In genomic region chr1:7333576-7333975, GRCh38 we compare ENCODE assay signal across 31 cellular contexts.
DNase-seq lines count a peak whose midpoint lies in the region; ATAC-seq, FAIRE-seq and TF ChIP-seq lines count a peak whose summit lies in the region.
"Had no signal": no experiment of that assay in that cellular context is flagged by ENCODE, and none has a peak within 500 bp of the region (broad histone marks: within the 10 kb centered on the region; RNA-seq: fewer than 3 reads in every experiment).

No MANE protein-coding gene starts in this region.

- H3K4me1 Mint-ChIP-seq in stimulated activated memory B cell treated with anti-CD40 and anti-IgM and Interleukin-4, amounts not matched to agents 10 μg/mL and 1 μg/mL and 100 μg/mL, for 72 hours: no peaks in the 10 kb centered on the region
- H3K4me1 Mint-ChIP-seq: activated T-helper 17 cell treated with anti-CD3 and anti-CD28 coated beads, Interleukin-2, amount 50 U/mL, for 72 hours; stimulated activated naive CD8-positive, alpha-beta T cell treated with anti-CD3 and anti-CD28 coated beads, Interleukin-15, amount 100 ng/mL, for 72 hours had no signal

- no peak overlapping the region for H4K8ac ChIP-seq in H1 (ENCODE audit: extremely low read depth, insufficient read depth, low read length)

- H3K23me2 ChIP-seq in H1 (ENCODE audit: low read depth, low read length): no peaks in the 10 kb centered on the region

- H3K27me3 Mint-ChIP-seq in stimulated activated memory B cell treated with anti-CD40 and anti-IgM and Interleukin-4, amounts not matched to agents 10 μg/mL and 1 μg/mL and 100 μg/mL, for 72 hours: peaks cover 24% of the 10 kb centered on the region

- H2BK12ac ChIP-seq in H1 (ENCODE audit: low read depth, low read length): no peak overlapping the region

- no peak overlapping the region for H3K4ac ChIP-seq in H1 (replicated peaks; ENCODE audit: insufficient read length, low read depth, low read length)

- no peaks in the 10 kb centered on the region for H3K36me3 Mint-ChIP-seq in stimulated activated memory B cell treated with anti-CD40 and anti-IgM and Interleukin-4, amounts not matched to agents 10 μg/mL and 1 μg/mL and 100 μg/mL, for 72 hours

- no peak for TF ChIP-seq EP300 in A549 (IDR thresholded peaks at IDR 0.05)
- no peak for TF ChIP-seq EP300 in H1 (IDR thresholded peaks at IDR 0.05; ENCODE audit: borderline replicate concordance in 1 of 2, low read depth in 2 of 2, low read length in 2 of 2)

- H4K91ac ChIP-seq in H1 (replicated peaks; ENCODE audit: insufficient read length, low read length): no peak overlapping the region

- no peaks in the 10 kb centered on the region for H3K79me2 ChIP-seq in H1 (ENCODE audit: control insufficient read depth in 1 of 2, insufficient read depth in 2 of 2, low read length in 2 of 2)
- no peaks in the 10 kb centered on the region for H3K79me2 ChIP-seq in Karpas-422 (ENCODE audit: low read length)

- no peak overlapping the region for H3K4me3 Mint-ChIP-seq in stimulated activated memory B cell treated with anti-CD40 and anti-IgM and Interleukin-4, amounts not matched to agents 10 μg/mL and 1 μg/mL and 100 μg/mL, for 72 hours
- H3K4me3 Mint-ChIP-seq: activated CD8-positive, alpha-beta T cell treated with anti-CD3 and anti-CD28 coated beads, Interleukin-2, amount 10 ng/mL, durations not matched to agents 7 days and 5 days; activated T-helper 17 cell treated with anti-CD3 and anti-CD28 coated beads, Interleukin-2, amount 50 U/mL, for 72 hours; GM23338; neural crest cell; stimulated activated naive CD8-positive, alpha-beta T cell treated with anti-CD3 and anti-CD28 coated beads, Interleukin-15, amount 100 ng/mL, for 72 hours had no signal

- H4K5ac ChIP-seq in H1 (ENCODE audit: insufficient read length, low read depth, low read length): no peak overlapping the region

- H3K4me1 ChIP-seq in A549: peaks cover 41% of the 10 kb centered on the region
- peaks cover 2 to 8% (median 4%) of the 10 kb centered on the region in 4 experiments; a peak in 4 of 7 replicates for H3K4me1 ChIP-seq in H1 (replicated peaks in 1 of 4; ENCODE audit: control insufficient read depth in 3 of 4, insufficient read depth in 4 of 4, low read length in 3 of 4)
- peaks cover 5 to 23% of the 10 kb centered on the region in 2 donors for H3K4me1 ChIP-seq in mucosa of rectum (ENCODE audit: control insufficient read depth in 2 of 2, insufficient read depth in 2 of 2, low read length in 2 of 2)
- H3K4me1 ChIP-seq in Karpas-422 (ENCODE audit: low read length): peaks cover 9% of the 10 kb centered on the region

- no peak overlapping the region for H3K18ac ChIP-seq in H1 (ENCODE audit: extremely low read depth, low read length)

- H3K9me3 ChIP-seq in A549 (peaks cover 8% of the 10 kb centered on the region; the same call in 1 of the 3 replicates), H1 (ENCODE audit: insufficient read depth in 2 of 2, low read depth in 1 of 2, low read length in 1 of 2) (no peaks in the 10 kb centered on the region), mucosa of rectum (ENCODE audit: control insufficient read depth in 2 of 2, low read length in 2 of 2) (no peaks in the 10 kb centered on the region), Karpas-422 (ENCODE audit: low read length) (no peaks in the 10 kb centered on the region)
- H3K9me3 ChIP-seq: gastroesophageal sphincter, right atrium auricular region, thoracic aorta, uterus had no signal

- WGBS in A549 (ENCODE audit: missing lambda C conversion rate): 24% methylated on average over 6 of the region's 7 CpGs
- WGBS in H1 (ENCODE audit: extremely low coverage in 1 of 2, insufficient coverage in 1 of 2, insufficient read length in 1 of 2, insufficient replicate concordance in 2 of 2, low coverage in 1 of 2, low lambda C conversion rate in 2 of 2, missing lambda C conversion rate in 1 of 2), 2 experiments: 89% methylated on average over 7 of the region's 7 CpGs; no CpG with 5 or more reads in 1 of the 2 experiments

- no peak overlapping the region for H2AK5ac ChIP-seq in H1 (ENCODE audit: low read depth, low read length)

- POLR2A ChIA-PET in A549 (lab: Yijun Ruan, JAX): no interaction called here
- POLR2A ChIA-PET in H1 (lab: Charles Lee; ENCODE audit: partially characterized antibody): no interaction called here

- no peak overlapping the region for H2BK15ac ChIP-seq in H1 (ENCODE audit: low read length)

- H3K27me3 ChIP-seq in H1 (replicated peaks in 1 of 4; ENCODE audit: control insufficient read depth in 3 of 4, extremely low read depth in 1 of 4, insufficient read depth in 3 of 4, low read length in 3 of 4) (no peaks in the 10 kb centered on the region), mucosa of rectum (ENCODE audit: control insufficient read depth in 2 of 2, insufficient read depth in 2 of 2, low read length in 2 of 2) (no peaks in the 10 kb centered on the region), Karpas-422 (ENCODE audit: low read length) (no peaks in the 10 kb centered on the region)
- H3K27me3 ChIP-seq: right atrium auricular region, uterus had no signal

- no peak overlapping the region for H3K9ac ChIP-seq in H1 (replicated peaks in 1 of 4; ENCODE audit: extremely low read depth in 1 of 4, low read depth in 3 of 4, low read length in 3 of 4)
- no peak overlapping the region for H3K9ac ChIP-seq in mucosa of rectum (ENCODE audit: low read depth in 1 of 2, low read length in 2 of 2)
- no peak overlapping the region for H3K9ac ChIP-seq in Karpas-422 (ENCODE audit: low read length)

- FAIRE-seq in A549 (lab: Jason Lieb, UNC): no peak
- no peak for FAIRE-seq in H1 (lab: Jason Lieb, UNC)

- H3K9me2 ChIP-seq in Karpas-422 (replicated peaks; ENCODE audit: insufficient read depth, low read length): no peaks in the 10 kb centered on the region

- H2AFZ ChIP-seq in H1 (ENCODE audit: low read length) (0 out of 2 replicates have a peak overlapping the region, but pooled peaks have one; percentile 18), Karpas-422 (ENCODE audit: low read length) (no peak overlapping the region)
- H2AFZ ChIP-seq: GM23338 had no signal

- H3K79me1 ChIP-seq in H1 (ENCODE audit: low read depth, low read length): no peaks in the 10 kb centered on the region; the same call in 1 of the 2 replicates

- no peak; a peak in 1 of 6 replicates for ATAC-seq in A549
- no peak for ATAC-seq in stimulated activated memory B cell treated with anti-CD40 and anti-IgM and Interleukin-4, amounts not matched to agents 10 μg/mL and 1 μg/mL and 100 μg/mL, for 72 hours
- ATAC-seq: activated CD8-positive, alpha-beta T cell treated with anti-CD3 and anti-CD28 coated beads, Interleukin-2, amount 10 ng/mL, durations not matched to agents 7 days and 5 days; activated T-helper 17 cell treated with anti-CD3 and anti-CD28 coated beads, Interleukin-2, amount 50 U/mL, for 72 hours; gastroesophageal sphincter; Panc1; stimulated activated naive CD8-positive, alpha-beta T cell treated with anti-CD3 and anti-CD28 coated beads, Interleukin-15, amount 100 ng/mL, for 72 hours had no signal

- peak overlapping the region; percentile 36 for H3K4me2 ChIP-seq in A549
- H3K4me2 ChIP-seq in H1 (ENCODE audit: insufficient read depth in 1 of 2, low read depth in 2 of 2, low read length in 2 of 2): no peak overlapping the region
- no peak overlapping the region for H3K4me2 ChIP-seq in Karpas-422 (ENCODE audit: low read depth, low read length, poor library complexity, severe bottlenecking)
- H3K4me2 ChIP-seq: GM23338 had no signal

- H2BK120ac ChIP-seq in H1 (replicated peaks; ENCODE audit: low read depth, low read length): no peak overlapping the region

- no peak overlapping the region for H3K27ac Mint-ChIP-seq in stimulated activated memory B cell treated with anti-CD40 and anti-IgM and Interleukin-4, amounts not matched to agents 10 μg/mL and 1 μg/mL and 100 μg/mL, for 72 hours
- H3K27ac Mint-ChIP-seq: activated CD8-positive, alpha-beta T cell treated with anti-CD3 and anti-CD28 coated beads, Interleukin-2, amount 10 ng/mL, durations not matched to agents 7 days and 5 days; activated T-helper 17 cell treated with anti-CD3 and anti-CD28 coated beads, Interleukin-2, amount 50 U/mL, for 72 hours; stimulated activated naive CD8-positive, alpha-beta T cell treated with anti-CD3 and anti-CD28 coated beads, Interleukin-15, amount 100 ng/mL, for 72 hours had no signal

- H3K36me3 ChIP-seq in H1 (ENCODE audit: control insufficient read depth in 2 of 4, insufficient read depth in 4 of 4, low read length in 3 of 4): no peaks in the 10 kb centered on the region
- no peaks in the 10 kb centered on the region for H3K36me3 ChIP-seq in mucosa of rectum (ENCODE audit: control insufficient read depth in 2 of 2, insufficient read depth in 2 of 2, low read length in 2 of 2)
- no peaks in the 10 kb centered on the region for H3K36me3 ChIP-seq in Karpas-422 (ENCODE audit: insufficient read depth, low read length)
- H3K36me3 ChIP-seq: gastroesophageal sphincter, right atrium auricular region, thoracic aorta, uterus, WERI-Rb-1 had no signal

- H3K27ac ChIP-seq in A549: peak overlapping the region; percentile 86 to 90; a peak in 5 of 6 replicates
- H3K27ac ChIP-seq in H1 (ENCODE audit: low read depth, low read length): no peak overlapping the region
- H3K27ac ChIP-seq in mucosa of rectum (ENCODE audit: low read depth in 2 of 2, low read length in 2 of 2): peak overlapping the region; percentile 72 to 78
- no peak overlapping the region for H3K27ac ChIP-seq in Karpas-422 (ENCODE audit: low read length)
- H3K27ac ChIP-seq: gastroesophageal sphincter, thoracic aorta, uterus, WERI-Rb-1 had no signal

- TF ChIP-seq RAD21 in A549 (conservative IDR thresholded peaks at IDR 0.05 in 1 of 2, IDR thresholded peaks at IDR 0.05 in 1 of 2) (no peak), H1 (IDR thresholded peaks at IDR 0.05 in 1 of 2, conservative IDR thresholded peaks at IDR 0.05 in 1 of 2; ENCODE audit: low read depth in 2 of 2, low read length in 2 of 2) (no peak)

- H3K56ac ChIP-seq in H1 (replicated peaks; ENCODE audit: insufficient read length, low read depth, low read length): no peak overlapping the region

- DNase-seq in A549 (ENCODE audit: low read depth in 1 of 2, low spot score in 1 of 2) (peak in 1 of 2 experiments; percentile 60), NCI-H526 (lab: John Stamatoyannopoulos, UW) (peak; percentile 22 to 61), H1 (ENCODE audit: low read depth in 1 of 2, low spot score in 2 of 2) (no peak), DMS79 (lab: John Stamatoyannopoulos, UW) (no peak), Karpas-422 (no peak), NCI-H1417 treated with DMSO at 0.1 percent for 48 hours (lab: John Stamatoyannopoulos, UW) (no peak)
- DNase-seq: activated CD4-positive, alpha-beta T cell treated with anti-CD3 and anti-CD28 coated beads for 4 hours; activated CD8-positive, alpha-beta T cell treated with anti-CD3 and anti-CD28 coated beads, Interleukin-2, amount 10 ng/mL, durations not matched to agents 7 days and 5 days; activated naive CD4-positive, alpha-beta T cell treated with anti-CD3 and anti-CD28 coated beads, Interleukin-2, amount 50 U/mL, for 16 hours; C1 segment of cervical spinal cord; COR-L47; DMS53; GDM1; KBM-7; NCI-H1092 treated with DMSO at 0.1 percent for 48 hours; NCI-H2029; SIG-M5; stimulated activated CD8-positive, alpha-beta memory T cell treated with anti-CD3 and anti-CD28 coated beads, Interleukin-4, amount 100 ng/mL, for 48 hours; stimulated activated naive CD8-positive, alpha-beta T cell treated with anti-CD3 and anti-CD28 coated beads, Interleukin-15, amount 100 ng/mL, for 72 hours; T1000; uterus; WERI-Rb-1 had no signal

- TF ChIP-seq POLR2A in A549 (IDR thresholded peaks at IDR 0.05; ENCODE audit: low read length) (no peak), H1 (IDR thresholded peaks at IDR 0.05; ENCODE audit: control extremely low read depth in 1 of 2, low read depth in 2 of 2, low read length in 2 of 2) (no peak)

- CTCF ChIA-PET in A549 (lab: Yijun Ruan, JAX) (no interaction called here), H1 (lab: Charles Lee; ENCODE audit: partially characterized antibody) (no interaction called here)

- H2BK5ac ChIP-seq in H1 (ENCODE audit: low read depth, low read length): no peak overlapping the region

- peaks cover 2% of the 10 kb centered on the region for H3K9me3 Mint-ChIP-seq in stimulated activated memory B cell treated with anti-CD40 and anti-IgM and Interleukin-4, amounts not matched to agents 10 μg/mL and 1 μg/mL and 100 μg/mL, for 72 hours
- H3K9me3 Mint-ChIP-seq: activated T-helper 17 cell treated with anti-CD3 and anti-CD28 coated beads, Interleukin-2, amount 50 U/mL, for 72 hours; neural crest cell had no signal

- H3K4me3 ChIP-seq in A549 (no peak overlapping the region), H1 (ENCODE audit: extremely low read depth in 1 of 4, insufficient read depth in 2 of 4, low read depth in 3 of 4, low read length in 4 of 4) (no peak overlapping the region), mucosa of rectum (ENCODE audit: low read length in 2 of 2) (peak overlapping the region in 1 of 2 donors; percentile 31), Karpas-422 (ENCODE audit: low read length) (no peak overlapping the region)
- H3K4me3 ChIP-seq: gastroesophageal sphincter, GM23338, right atrium auricular region, thoracic aorta, uterus had no signal

- H3K14ac ChIP-seq in H1 (ENCODE audit: insufficient read length): no peak overlapping the region

- H4K20me1 ChIP-seq in H1 (replicated peaks in 1 of 2; ENCODE audit: control insufficient read depth in 1 of 2, insufficient read depth in 2 of 2, low read length in 2 of 2) (no peaks in the 10 kb centered on the region), Karpas-422 (ENCODE audit: insufficient read depth, low read depth, low read length) (no peaks in the 10 kb centered on the region)

- TF ChIP-seq CTCF in A549 (IDR thresholded peaks at IDR 0.05): no peak
- no peak for TF ChIP-seq CTCF in H1 (IDR thresholded peaks at IDR 0.05; ENCODE audit: control extremely low read depth in 1 of 3, insufficient read depth in 1 of 3, low read depth in 1 of 3, low read length in 3 of 3)

- no peak overlapping the region for H2BK20ac ChIP-seq in H1 (ENCODE audit: low read length)

- H3K23ac ChIP-seq in H1 (ENCODE audit: insufficient read length): no peak overlapping the region

Comparison
In these comparisons a context has a peak if more than half of its experiments do, and no peak if none do; other contexts are left out.
1. DNase-seq: peak in NCI-H526 (2 of 2); none in H1 (0 of 2), DMS79 (single experiment), Karpas-422 (single experiment) and NCI-H1417 treated with DMSO at 0.1 percent for 48 hours (single experiment).
2. H3K27ac ChIP-seq: peak in A549 (2 of 2) and mucosa of rectum (2 of 2); none in H1 (single experiment) and Karpas-422 (single experiment).